In genomic region chr13:108328848-108329247, GRCh38 we compare ENCODE assay signal across 1 cellular context.
TF ChIP-seq lines count a peak whose summit lies in the region.

No MANE protein-coding gene starts in this region.

TF ChIP-seq in WTC11, 78 proteins besides CTCF, POLR2A, EP300 and RAD21 (continued from another document):
- TF ChIP-seq MLX (CRISPR knock-in tag; IDR thresholded peaks at IDR 0.05) (no peak), USF1 (CRISPR knock-in tag; IDR thresholded peaks at IDR 0.05) (no peak)
